Comparison of ENCODE assay signal across 22 cellular contexts in genomic region chr4:22556411-22556969, GRCh38.
"Had no signal": no experiment of that assay in that cellular context is flagged by ENCODE, and none has a peak within 500 bp of the region (broad histone marks: within the 10 kb centered on the region; RNA-seq: fewer than 3 reads in every experiment).

No MANE protein-coding gene starts in this region.

- ATAC-seq: activated CD4-positive, alpha-beta T cell treated with anti-CD3 and anti-CD28 coated beads for 36 hours; left ventricle myocardium superior; naive thymus-derived CD8-positive, alpha-beta T cell; right cardiac atrium had no signal

- H3K4me1 ChIP-seq: ascending aorta, spleen, suprapubic skin, tibial nerve had no signal

- H3K4me3 ChIP-seq: ascending aorta, spleen, suprapubic skin, tibial nerve had no signal

- DNase-seq: activated CD4-positive, alpha-beta T cell treated with anti-CD3 and anti-CD28 coated beads for 36 hours; activated CD4-positive, alpha-beta T cell treated with anti-CD3 and anti-CD28 coated beads, Interleukin-2, amount 50 U/mL, for 4 hours; activated CD4-positive, CD25-positive, alpha-beta regulatory T cell; activated effector memory CD4-positive, alpha-beta T cell treated with anti-CD3 and anti-CD28 coated beads, Interleukin-2, amount 50 U/mL, for 16 hours; activated naive CD4-positive, alpha-beta T cell treated with anti-CD3 and anti-CD28 coated beads for 36 hours; activated naive CD8-positive, alpha-beta T cell treated with anti-CD3 and anti-CD28 coated beads for 36 hours; activated T-cell treated with anti-CD3 and anti-CD28 coated beads for 4 hours; brain microvascular endothelial cell; endodermal cell; islet precursor cell; left ventricle myocardium superior; mammary epithelial cell; naive thymus-derived CD8-positive, alpha-beta T cell; occipital lobe; right cardiac atrium; spleen; stimulated activated naive CD4-positive, alpha-beta T cell had no signal

- H3K36me3 Mint-ChIP-seq: activated naive CD8-positive, alpha-beta T cell treated with anti-CD3 and anti-CD28 coated beads for 36 hours had no signal

- H3K9me3 ChIP-seq: ascending aorta, suprapubic skin, tibial nerve had no signal

- H3K36me3 ChIP-seq: ascending aorta, brain microvascular endothelial cell, spleen, suprapubic skin, tibial nerve had no signal

- H3K27ac Mint-ChIP-seq: activated CD4-positive, alpha-beta T cell treated with anti-CD3 and anti-CD28 coated beads for 36 hours; activated naive CD4-positive, alpha-beta T cell treated with anti-CD3 and anti-CD28 coated beads for 36 hours; activated naive CD8-positive, alpha-beta T cell treated with anti-CD3 and anti-CD28 coated beads for 36 hours; dendritic cell treated with granulocyte-macrophage colony-stimulating factor and Interleukin-4, amounts not matched to agents 40 ng/mL and 50 ng/mL, for 4 days; endodermal cell had no signal

- H3K27ac ChIP-seq: ascending aorta, brain microvascular endothelial cell, spleen, suprapubic skin, tibial nerve had no signal

- H3K27me3 Mint-ChIP-seq: activated CD4-positive, alpha-beta T cell treated with anti-CD3 and anti-CD28 coated beads for 36 hours; dendritic cell treated with granulocyte-macrophage colony-stimulating factor and Interleukin-4, amounts not matched to agents 40 ng/mL and 50 ng/mL, for 4 days; naive thymus-derived CD8-positive, alpha-beta T cell had no signal

- H3K27me3 ChIP-seq: ascending aorta, brain microvascular endothelial cell, spleen, suprapubic skin, tibial nerve had no signal

- H3K4me1 Mint-ChIP-seq: activated CD4-positive, alpha-beta T cell treated with anti-CD3 and anti-CD28 coated beads for 36 hours; activated naive CD8-positive, alpha-beta T cell treated with anti-CD3 and anti-CD28 coated beads for 36 hours; endodermal cell; neural crest cell had no signal

- H3K4me3 Mint-ChIP-seq: activated CD4-positive, alpha-beta T cell treated with anti-CD3 and anti-CD28 coated beads for 36 hours; activated naive CD4-positive, alpha-beta T cell treated with anti-CD3 and anti-CD28 coated beads for 36 hours; activated naive CD8-positive, alpha-beta T cell treated with anti-CD3 and anti-CD28 coated beads for 36 hours; dendritic cell treated with granulocyte-macrophage colony-stimulating factor and Interleukin-4, amounts not matched to agents 40 ng/mL and 50 ng/mL, for 4 days; endodermal cell; naive thymus-derived CD8-positive, alpha-beta T cell; neural crest cell had no signal

- H3K9me3 Mint-ChIP-seq: activated naive CD4-positive, alpha-beta T cell treated with anti-CD3 and anti-CD28 coated beads for 36 hours; activated naive CD8-positive, alpha-beta T cell treated with anti-CD3 and anti-CD28 coated beads for 36 hours; dendritic cell treated with granulocyte-macrophage colony-stimulating factor and Interleukin-4, amounts not matched to agents 40 ng/mL and 50 ng/mL, for 4 days; endodermal cell had no signal
